Comparison of ENCODE assay signal across 18 cellular contexts in the genomic region with DNA sequence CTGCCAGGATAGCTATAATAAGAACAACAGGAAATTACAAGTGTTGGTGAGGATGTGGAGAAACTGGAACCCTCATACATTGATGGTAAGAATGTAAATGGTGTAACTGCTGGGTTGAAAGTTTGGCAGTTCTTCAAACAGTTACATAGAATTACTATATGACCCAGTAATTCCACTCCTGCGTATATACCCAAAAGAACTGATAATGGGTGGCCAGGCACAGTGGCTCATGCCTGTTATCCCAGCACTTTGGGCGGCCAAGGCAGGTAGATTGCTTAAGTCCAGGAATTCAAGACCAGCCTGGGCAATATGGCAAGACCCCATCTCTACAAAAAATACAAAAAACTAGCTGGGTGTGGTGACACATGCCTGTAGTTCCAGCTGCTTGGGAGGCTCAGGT.
"Had no signal": no experiment of that assay in that cellular context is flagged by ENCODE, and none has a peak within 500 bp of the region (broad histone marks: within the 10 kb centered on the region; RNA-seq: fewer than 3 reads in every experiment).

No MANE protein-coding gene starts in this region.

- H3K4me1 Mint-ChIP-seq: central memory CD8-positive, alpha-beta T cell; stimulated activated memory B cell treated with anti-CD40 and anti-IgM and Interleukin-4, amounts not matched to agents 10 μg/mL and 1 μg/mL and 100 μg/mL, for 72 hours; T-helper 17 cell had no signal

- DNase-seq: activated CD4-positive, alpha-beta T cell treated with anti-CD3 and anti-CD28 coated beads, Interleukin-2, amount 50 U/mL, for 48 hours; activated CD8-positive, alpha-beta memory T cell treated with anti-CD3 and anti-CD28 coated beads, Interleukin-2, amount 10 ng/mL, durations not matched to agents 7 days and 5 days; activated effector memory CD4-positive, alpha-beta T cell treated with Interleukin-2 at 50 U/mL for 16 hours; activated T-cell treated with anti-CD3 and anti-CD28 coated beads, Interleukin-2, amount 50 U/mL, for 24 hours; amniotic stem cell; erythroblast; glutamatergic neuron; midbrain; naive B cell; T-helper 17 cell; transverse colon had no signal

- H3K4me3 Mint-ChIP-seq: activated CD8-positive, alpha-beta memory T cell treated with anti-CD3 and anti-CD28 coated beads, Interleukin-2, amount 10 ng/mL, durations not matched to agents 7 days and 5 days; activated T-cell treated with anti-CD3 and anti-CD28 coated beads, Interleukin-2, amount 50 U/mL, for 24 hours; central memory CD8-positive, alpha-beta T cell; dendritic cell treated with granulocyte-macrophage colony-stimulating factor and Interleukin-4, amounts not matched to agents 40 ng/mL and 50 ng/mL, for 4 days; naive B cell; stimulated activated memory B cell treated with anti-CD40 and anti-IgM and Interleukin-4, amounts not matched to agents 10 μg/mL and 1 μg/mL and 100 μg/mL, for 72 hours; T-helper 17 cell had no signal

- H3K9me3 Mint-ChIP-seq: activated naive CD4-positive, alpha-beta T cell treated with anti-CD3 and anti-CD28 coated beads, Interleukin-2, amount 50 U/mL, for 72 hours; activated T-cell treated with anti-CD3 and anti-CD28 coated beads, Interleukin-2, amount 50 U/mL, for 24 hours; central memory CD8-positive, alpha-beta T cell; dendritic cell treated with granulocyte-macrophage colony-stimulating factor and Interleukin-4, amounts not matched to agents 40 ng/mL and 50 ng/mL, for 4 days; naive B cell; stimulated activated memory B cell treated with anti-CD40 and anti-IgM and Interleukin-4, amounts not matched to agents 10 μg/mL and 1 μg/mL and 100 μg/mL, for 72 hours had no signal

- H3K4me3 ChIP-seq: body of pancreas, lower lobe of right lung, right atrium auricular region, transverse colon had no signal

- H3K27ac ChIP-seq: body of pancreas, lower lobe of right lung, right atrium auricular region, transverse colon had no signal

- H3K27me3 ChIP-seq: body of pancreas, right atrium auricular region, transverse colon had no signal

- H3K27me3 Mint-ChIP-seq: central memory CD8-positive, alpha-beta T cell; T-helper 17 cell had no signal

- H3K36me3 Mint-ChIP-seq: activated CD8-positive, alpha-beta memory T cell treated with anti-CD3 and anti-CD28 coated beads, Interleukin-2, amount 10 ng/mL, durations not matched to agents 7 days and 5 days; activated naive CD4-positive, alpha-beta T cell treated with anti-CD3 and anti-CD28 coated beads, Interleukin-2, amount 50 U/mL, for 72 hours; naive B cell; stimulated activated memory B cell treated with anti-CD40 and anti-IgM and Interleukin-4, amounts not matched to agents 10 μg/mL and 1 μg/mL and 100 μg/mL, for 72 hours had no signal

- H3K36me3 ChIP-seq: lower lobe of right lung, right atrium auricular region, transverse colon had no signal

- H3K9me3 ChIP-seq: body of pancreas, lower lobe of right lung, right atrium auricular region, transverse colon had no signal

- H3K27ac Mint-ChIP-seq: activated CD8-positive, alpha-beta memory T cell treated with anti-CD3 and anti-CD28 coated beads, Interleukin-2, amount 10 ng/mL, durations not matched to agents 7 days and 5 days; activated naive CD4-positive, alpha-beta T cell treated with anti-CD3 and anti-CD28 coated beads, Interleukin-2, amount 50 U/mL, for 72 hours; activated T-cell treated with anti-CD3 and anti-CD28 coated beads, Interleukin-2, amount 50 U/mL, for 24 hours; dendritic cell treated with granulocyte-macrophage colony-stimulating factor and Interleukin-4, amounts not matched to agents 40 ng/mL and 50 ng/mL, for 4 days; naive B cell; stimulated activated memory B cell treated with anti-CD40 and anti-IgM and Interleukin-4, amounts not matched to agents 10 μg/mL and 1 μg/mL and 100 μg/mL, for 72 hours; T-helper 17 cell had no signal

- ATAC-seq: activated CD8-positive, alpha-beta memory T cell treated with anti-CD3 and anti-CD28 coated beads, Interleukin-2, amount 10 ng/mL, durations not matched to agents 7 days and 5 days; activated naive CD4-positive, alpha-beta T cell treated with anti-CD3 and anti-CD28 coated beads, Interleukin-2, amount 50 U/mL, for 72 hours; body of pancreas; lower lobe of right lung; stimulated activated memory B cell treated with anti-CD40 and anti-IgM and Interleukin-4, amounts not matched to agents 10 μg/mL and 1 μg/mL and 100 μg/mL, for 72 hours; T-helper 17 cell had no signal
